22 cellular contexts compared by ENCODE assay signal in the genomic region with DNA sequence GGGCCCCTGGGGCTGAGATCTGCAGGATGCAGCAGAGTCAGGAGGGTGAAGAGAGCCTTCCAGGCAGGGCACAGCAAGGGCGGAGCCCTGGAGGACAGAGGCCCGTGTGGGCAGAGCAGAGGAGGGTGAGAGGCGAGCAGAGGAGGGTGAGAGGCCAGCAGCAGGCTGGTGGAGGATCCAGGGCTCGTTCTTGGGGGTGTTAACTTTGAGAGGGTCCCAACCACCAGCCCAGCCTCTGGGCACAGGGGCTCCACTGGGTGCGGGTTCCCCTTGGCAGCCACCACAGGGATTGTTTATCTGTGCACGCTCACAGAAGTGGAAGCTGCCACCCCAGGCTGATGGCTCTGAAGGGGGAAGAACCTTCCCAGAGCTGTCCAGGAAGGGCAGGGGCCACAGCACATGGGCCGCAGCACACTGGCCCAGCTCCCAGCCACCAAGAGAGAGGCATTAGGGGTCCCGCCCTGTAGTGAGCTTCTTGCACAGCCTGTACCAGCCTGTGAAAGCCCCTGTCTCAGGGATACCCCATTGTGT. TPM values are rescaled to one million over a fixed set of nuclear protein-coding genes. Genes with fewer than 3 reads are reported as not detected.
DNase-seq lines count a peak whose midpoint lies in the region; ATAC-seq, FAIRE-seq and TF ChIP-seq lines count a peak whose summit lies in the region.
"Had no signal": no experiment of that assay in that cellular context is flagged by ENCODE, and none has a peak within 500 bp of the region (broad histone marks: within the 10 kb centered on the region; RNA-seq: fewer than 3 reads in every experiment).

No MANE protein-coding gene starts in this region.

- POLR2A ChIA-PET in naive thymus-derived CD4-positive, alpha-beta T cell (lab: Charles Lee) = interaction anchor here (0.9 kb wide), 1 partner anchor 10 kb away, joined by 3 read pairs; no protein-coding TSS in a partner anchor

- H3K9me3 ChIP-seq in BLaER1 treated with 17β-estradiol and CSF1 and Interleukin-3, amounts not matched to agents 10 nM and 100 nM (replicated peaks in 1 of 11) = no peaks in the 10 kb centered on the region
- H3K9me3 ChIP-seq in esophagus muscularis mucosa (no peaks in the 10 kb centered on the region), lower lobe of right lung (no peaks in the 10 kb centered on the region)
- H3K9me3 ChIP-seq in naive thymus-derived CD4-positive, alpha-beta T cell (ENCODE audit: control insufficient read depth in 2 of 3, low read length in 3 of 3) = no peaks in the 10 kb centered on the region

- peaks cover 0 to 1% (median 0%) of the 10 kb centered on the region in 11 donors for H3K9me3 Mint-ChIP-seq in naive thymus-derived CD4-positive, alpha-beta T cell
- H3K9me3 Mint-ChIP-seq: activated naive CD8-positive, alpha-beta T cell treated with anti-CD3 and anti-CD28 coated beads for 36 hours; activated T-cell treated with anti-CD3 and anti-CD28 coated beads, Interleukin-2, amount 50 U/mL, for 4 hours; type B pancreatic cell had no signal

- TF ChIP-seq CTCF in esophagus muscularis mucosa (IDR thresholded peaks at IDR 0.05) (no peak), lower lobe of right lung (IDR thresholded peaks at IDR 0.05) (no peak), foreskin keratinocyte (conservative IDR thresholded peaks at IDR 0.05) (no peak)

- no peaks in the 10 kb centered on the region for H3K36me3 ChIP-seq in BLaER1 treated with 17β-estradiol and CSF1 and Interleukin-3, amounts not matched to agents 10 nM and 100 nM
- H3K36me3 ChIP-seq in esophagus muscularis mucosa = no peaks in the 10 kb centered on the region
- H3K36me3 ChIP-seq in lower lobe of right lung = no peaks in the 10 kb centered on the region
- no peaks in the 10 kb centered on the region for H3K36me3 ChIP-seq in naive thymus-derived CD4-positive, alpha-beta T cell (ENCODE audit: control insufficient read depth in 2 of 3, insufficient read depth in 3 of 3, low read length in 3 of 3)

- CTCF ChIA-PET in naive thymus-derived CD4-positive, alpha-beta T cell (lab: Charles Lee) = no interaction called here

- FAIRE-seq in GM19239 (lab: Jason Lieb, UNC) = no peak
- FAIRE-seq: islet of Langerhans had no signal

- peak overlapping the region in 9 of 11 experiments; percentile 5 to 63 (median 47); a peak in 11 of 22 replicates for H3K9ac ChIP-seq in BLaER1 treated with 17β-estradiol and CSF1 and Interleukin-3, amounts not matched to agents 10 nM and 100 nM

- no peaks in the 10 kb centered on the region for H4K20me1 ChIP-seq in BLaER1 treated with 17β-estradiol and CSF1 and Interleukin-3, amounts not matched to agents 10 nM and 100 nM

- H3K4me3 ChIP-seq in BLaER1 treated with 17β-estradiol and CSF1 and Interleukin-3, amounts not matched to agents 10 nM and 100 nM = peak overlapping the region in 3 of 10 experiments; percentile 9 to 37 (median 12); a peak in 4 of 20 replicates
- H3K4me3 ChIP-seq in esophagus muscularis mucosa (no peak overlapping the region), lower lobe of right lung (no peak overlapping the region), skin epidermis (no peak overlapping the region)
- H3K4me3 ChIP-seq in naive thymus-derived CD4-positive, alpha-beta T cell (ENCODE audit: low read length) = no peak overlapping the region
- H3K4me3 ChIP-seq: PC-9 had no signal

- no peaks in the 10 kb centered on the region for H3K27me3 ChIP-seq in BLaER1 treated with 17β-estradiol and CSF1 and Interleukin-3, amounts not matched to agents 10 nM and 100 nM
- H3K27me3 ChIP-seq in esophagus muscularis mucosa (no peaks in the 10 kb centered on the region), lower lobe of right lung (ENCODE audit: low read depth) (no peaks in the 10 kb centered on the region), foreskin keratinocyte (no peaks in the 10 kb centered on the region)
- no peaks in the 10 kb centered on the region for H3K27me3 ChIP-seq in naive thymus-derived CD4-positive, alpha-beta T cell (ENCODE audit: control insufficient read depth in 2 of 2, insufficient read depth in 2 of 2, low read length in 2 of 2)

- H3K4me1 Mint-ChIP-seq in naive thymus-derived CD4-positive, alpha-beta T cell = peaks cover 0 to 10% (median 5%) of the 10 kb centered on the region in 7 donors
- H3K4me1 Mint-ChIP-seq: activated naive CD8-positive, alpha-beta T cell treated with anti-CD3 and anti-CD28 coated beads for 36 hours; brain had no signal

- ATAC-seq in lower lobe of right lung (peak; percentile 38 to 40), GM18511 (IDR thresholded peaks at IDR 0.05; ENCODE audit: unreplicated experiment) (no peak), foreskin keratinocyte (no peak)
- ATAC-seq in naive thymus-derived CD4-positive, alpha-beta T cell = no peak
- ATAC-seq: activated T-cell treated with anti-CD3 and anti-CD28 coated beads, Interleukin-2, amount 50 U/mL, for 4 hours had no signal

- intact Hi-C loops in esophagus muscularis mucosa (cut with DNase I) = no loop called here
- intact Hi-C loops in lower lobe of right lung (cut with DNase I) = no loop called here
- intact Hi-C loops in naive thymus-derived CD4-positive, alpha-beta T cell (cut with micrococcal nuclease) = no loop called here

- DNase-seq in esophagus muscularis mucosa (ENCODE audit: extremely low spot score) (no peak), lower lobe of right lung (peak; percentile 55), GM19239 (ENCODE audit: insufficient read length, low spot score) (no peak), foreskin keratinocyte (no peak)
- DNase-seq in naive thymus-derived CD4-positive, alpha-beta T cell = no peak
- DNase-seq: activated CD4-positive, alpha-beta T cell treated with anti-CD3 and anti-CD28 coated beads, Interleukin-2, amount 50 U/mL, for 4 hours; activated naive CD8-positive, alpha-beta T cell treated with anti-CD3 and anti-CD28 coated beads for 36 hours; activated T-cell treated with anti-CD3 and anti-CD28 coated beads, Interleukin-2, amount 50 U/mL, for 4 hours; CD4-positive, alpha-beta memory T cell; DMS79 treated with DMSO at 0.1 percent for 48 hours; HCEC 1CT; midbrain; NCI-H1417; NCI-H82; occipital lobe; PC-9 had no signal

- no peak overlapping the region for H3K4me3 Mint-ChIP-seq in naive thymus-derived CD4-positive, alpha-beta T cell
- H3K4me3 Mint-ChIP-seq: activated naive CD8-positive, alpha-beta T cell treated with anti-CD3 and anti-CD28 coated beads for 36 hours; activated T-cell treated with anti-CD3 and anti-CD28 coated beads, Interleukin-2, amount 50 U/mL, for 4 hours; brain; CD4-positive, alpha-beta memory T cell; type B pancreatic cell had no signal

- peaks cover 91 to 100% (median 98%) of the 10 kb centered on the region in 10 experiments for H3K4me1 ChIP-seq in BLaER1 treated with 17β-estradiol and CSF1 and Interleukin-3, amounts not matched to agents 10 nM and 100 nM
- peaks cover 79 to 87% (median 81%) of the 10 kb centered on the region in 4 donors for H3K4me1 ChIP-seq in esophagus muscularis mucosa
- peaks cover 90% of the 10 kb centered on the region for H3K4me1 ChIP-seq in lower lobe of right lung
- H3K4me1 ChIP-seq in naive thymus-derived CD4-positive, alpha-beta T cell (ENCODE audit: control insufficient read depth in 2 of 2, insufficient read depth in 2 of 2, low read length in 2 of 2) = no peaks in the 10 kb centered on the region
- no peaks in the 10 kb centered on the region for H3K4me1 ChIP-seq in foreskin keratinocyte

- H3K36me3 Mint-ChIP-seq in naive thymus-derived CD4-positive, alpha-beta T cell = no peaks in the 10 kb centered on the region
- H3K36me3 Mint-ChIP-seq: activated naive CD8-positive, alpha-beta T cell treated with anti-CD3 and anti-CD28 coated beads for 36 hours; brain; CD4-positive, alpha-beta memory T cell; type B pancreatic cell had no signal

- peak overlapping the region; percentile 84 to 100 (median 97) for H3K4me2 ChIP-seq in BLaER1 treated with 17β-estradiol and CSF1 and Interleukin-3, amounts not matched to agents 10 nM and 100 nM
- H3K4me2 ChIP-seq: PC-9 had no signal

- H3K27ac ChIP-seq in BLaER1 treated with 17β-estradiol and CSF1 and Interleukin-3, amounts not matched to agents 10 nM and 100 nM = peak overlapping the region in 10 of 11 experiments; percentile 5 to 83 (median 70); a peak in 16 of 22 replicates
- H3K27ac ChIP-seq in esophagus muscularis mucosa (replicated peaks in 1 of 4) = peak overlapping the region; percentile 43 to 70 (median 54)
- peak overlapping the region; percentile 77 for H3K27ac ChIP-seq in lower lobe of right lung
- peak overlapping the region in 20 of 21 experiments; percentile 18 to 85 (median 70) for H3K27ac ChIP-seq in skin epidermis
- H3K27ac ChIP-seq in naive thymus-derived CD4-positive, alpha-beta T cell (ENCODE audit: low read depth, low read length) = no peak overlapping the region
- no peak overlapping the region for H3K27ac ChIP-seq in foreskin keratinocyte
- H3K27ac ChIP-seq: PC-9 had no signal

- no peak for TF ChIP-seq POLR2A in esophagus muscularis mucosa (IDR thresholded peaks at IDR 0.05; ENCODE audit: low read depth)

- 83% methylated on average over 6 of the region's 8 CpGs for WGBS in esophagus muscularis mucosa

- peaks cover 0 to 5% (median 0%) of the 10 kb centered on the region in 5 donors for H3K27me3 Mint-ChIP-seq in naive thymus-derived CD4-positive, alpha-beta T cell
- H3K27me3 Mint-ChIP-seq: type B pancreatic cell had no signal

- no peak for TF ChIP-seq EP300 in esophagus muscularis mucosa (IDR thresholded peaks at IDR 0.05)

- H3K27ac Mint-ChIP-seq in naive thymus-derived CD4-positive, alpha-beta T cell = no peak overlapping the region
- H3K27ac Mint-ChIP-seq: activated naive CD8-positive, alpha-beta T cell treated with anti-CD3 and anti-CD28 coated beads for 36 hours; brain; CD4-positive, alpha-beta memory T cell had no signal

RNA-seq across cellular contexts. Expression of a gene that starts 9.3 kb away (rescaled TPM):
- total RNA-seq in esophagus muscularis mucosa = 10 to 100 TPM; 50.5 to 89.9 (median 76.6) TPM
- total RNA-seq in lower lobe of right lung = 233 TPM
- total RNA-seq in naive thymus-derived CD4-positive, alpha-beta T cell = 10 to 100 TPM in 2 of 5 experiments, 1 to 10 TPM in 3; 1.9 to 82.5 (median 7.5) TPM
- polyA plus RNA-seq in naive thymus-derived CD4-positive, alpha-beta T cell = under 1 TPM in 1 of 2 donors, not detected in 1; 0.38 TPM
- 1.8 and 3.1 TPM in 2 replicates for total RNA-seq in foreskin keratinocyte
- polyA plus RNA-seq in foreskin keratinocyte = 1.3 and 2.5 TPM in 2 replicates

Comparison
In these comparisons a context has a peak if more than half of its experiments do, and no peak if none do; other contexts are left out.
1. H3K27ac ChIP-seq: peak in BLaER1 treated with 17β-estradiol and CSF1 and Interleukin-3, amounts not matched to agents 10 nM and 100 nM (10 of 11), esophagus muscularis mucosa (4 of 4), lower lobe of right lung (single experiment) and skin epidermis (20 of 21); none in naive thymus-derived CD4-positive, alpha-beta T cell (single experiment) and foreskin keratinocyte (single experiment).
2. ATAC-seq: peak in lower lobe of right lung (2 of 2); none in GM18511 (single experiment), naive thymus-derived CD4-positive, alpha-beta T cell (single experiment) and foreskin keratinocyte (single experiment).